Comparison of ENCODE assay signal across 8 cellular contexts in genomic region chrX:22748093-22748999, GRCh38.
A peak's percentile ranks its signal among the peaks of the same experiment; 100 is the strongest.
DNase-seq lines count a peak whose midpoint lies in the region; ATAC-seq and TF ChIP-seq lines count a peak whose summit lies in the region.

No MANE protein-coding gene starts in this region.

- no peaks in the 10 kb centered on the region for H3K27me3 ChIP-seq in suprapubic skin

- POLR2A ChIA-PET in activated B cell treated with CpG ODN at 0.5 μM for 24 hours (lab: Charles Lee) = no interaction called here

- no peaks in the 10 kb centered on the region for H3K36me3 ChIP-seq in suprapubic skin

- TF ChIP-seq CTCF in activated B cell treated with CpG ODN at 0.5 μM for 24 hours (IDR thresholded peaks at IDR 0.05) (no peak), suprapubic skin (IDR thresholded peaks at IDR 0.05) (peak; percentile 23 to 45)

- no peaks in the 10 kb centered on the region for H3K9me3 ChIP-seq in suprapubic skin

- H3K9me3 Mint-ChIP-seq in activated B cell treated with CpG ODN at 0.5 μM for 24 hours = no peaks in the 10 kb centered on the region
- no peaks in the 10 kb centered on the region for H3K9me3 Mint-ChIP-seq in memory B cell

- H3K27me3 Mint-ChIP-seq in activated B cell treated with CpG ODN at 0.5 μM for 24 hours = no peaks in the 10 kb centered on the region
- no peaks in the 10 kb centered on the region for H3K27me3 Mint-ChIP-seq in memory B cell

- H3K4me1 Mint-ChIP-seq in activated B cell treated with CpG ODN at 0.5 μM for 24 hours (no peaks in the 10 kb centered on the region), memory B cell (peaks cover 2% of the 10 kb centered on the region)

- no peaks in the 10 kb centered on the region for H3K4me1 ChIP-seq in suprapubic skin

- peak; percentile 88 for ATAC-seq in HG02870 (IDR thresholded peaks at IDR 0.05; ENCODE audit: unreplicated experiment)
- peak; percentile 64 for ATAC-seq in activated B cell treated with CpG ODN at 0.5 μM for 24 hours (ENCODE audit: low read depth)
- ATAC-seq in memory B cell (ENCODE audit: low read depth) = peak; percentile 62

- H3K36me3 Mint-ChIP-seq in activated B cell treated with CpG ODN at 0.5 μM for 24 hours (ENCODE audit: low read depth) = no peaks in the 10 kb centered on the region
- H3K36me3 Mint-ChIP-seq in memory B cell = no peaks in the 10 kb centered on the region

- DNase-seq in activated T-cell treated with anti-CD3 and anti-CD28 coated beads for 1 hour (ENCODE audit: low read depth) (peak; percentile 3), NCI-H2029 treated with DMSO at 0.1 percent for 48 hours (lab: John Stamatoyannopoulos, UW) (peak; percentile 13), activated B cell treated with CpG ODN at 0.5 μM for 24 hours (peak; percentile 14), memory B cell (ENCODE audit: low spot score in 2 of 2) (peak; percentile 26 to 48), suprapubic skin (ENCODE audit: low spot score in 2 of 2) (no peak)
- DNase-seq in activated T-cell treated with anti-CD3 and anti-CD28 coated beads, Interleukin-2, amount 50 U/mL, for 1 hour = no peak
- peak; percentile 0 for DNase-seq in effector CD8-positive, alpha-beta T cell (lab: John Stamatoyannopoulos, UW)

- TF ChIP-seq POLR2A in suprapubic skin (IDR thresholded peaks at IDR 0.05) = no peak

- no peak overlapping the region for H3K4me3 Mint-ChIP-seq in activated B cell treated with CpG ODN at 0.5 μM for 24 hours
- H3K4me3 Mint-ChIP-seq in memory B cell = no peak overlapping the region

- TF ChIP-seq EP300 in suprapubic skin (IDR thresholded peaks at IDR 0.05) = no peak

- intact Hi-C loops in activated B cell treated with CpG ODN at 0.5 μM for 24 hours (cut with micrococcal nuclease) = loop anchor here (1.0 to 5.0 kb wide), 5 partner anchors 556 to 909 kb away; partner anchors contain the start of gene MBTPS2

- H3K27ac Mint-ChIP-seq in activated B cell treated with CpG ODN at 0.5 μM for 24 hours (no peak overlapping the region), memory B cell (no peak overlapping the region)

- H3K4me3 ChIP-seq in suprapubic skin = no peak overlapping the region

- 21% methylated on average over 7 of the region's 7 CpGs for WGBS in suprapubic skin

- no peak overlapping the region for H3K27ac ChIP-seq in suprapubic skin

- CTCF ChIA-PET in activated B cell treated with CpG ODN at 0.5 μM for 24 hours (lab: Charles Lee) = interaction anchor here (1.0 to 3.5 kb wide), 4 partner anchors 611 to 765 kb away, joined by 3 to 36 read pairs (median 11); no protein-coding TSS in a partner anchor

Comparison
In these comparisons a context has a peak if more than half of its experiments do, and no peak if none do; other contexts are left out.
1. DNase-seq: peak in activated T-cell treated with anti-CD3 and anti-CD28 coated beads for 1 hour (single experiment), NCI-H2029 treated with DMSO at 0.1 percent for 48 hours (single experiment), activated B cell treated with CpG ODN at 0.5 μM for 24 hours (single experiment), effector CD8-positive, alpha-beta T cell (single experiment) and memory B cell (2 of 2); none in activated T-cell treated with anti-CD3 and anti-CD28 coated beads, Interleukin-2, amount 50 U/mL, for 1 hour (single experiment) and suprapubic skin (0 of 2).
2. Peak in every context shown above with its lines, with median percentiles within 50 percentile points of each other: ATAC-seq.